In genomic region chr3:144362126-144362525, GRCh38 we compare ENCODE assay signal across 20 cellular contexts.
DNase-seq lines count a peak whose midpoint lies in the region; FAIRE-seq and TF ChIP-seq lines count a peak whose summit lies in the region.
"Had no signal": no experiment of that assay in that cellular context is flagged by ENCODE, and none has a peak within 500 bp of the region (broad histone marks: within the 10 kb centered on the region; RNA-seq: fewer than 3 reads in every experiment).

No MANE protein-coding gene starts in this region.

- FAIRE-seq in urothelium cell line (lab: Jason Lieb, UNC) (no peak), D721Med (lab: Jason Lieb, UNC) (no peak)

- H3K36me3 Mint-ChIP-seq in Caco-2 (ENCODE audit: insufficient read depth, unreplicated experiment) = no peaks in the 10 kb centered on the region
- H3K36me3 Mint-ChIP-seq: CD14-positive monocyte had no signal

- intact Hi-C loops in Caco-2 (cut with micrococcal nuclease; ENCODE audit: unreplicated experiment) = loop anchor here (5.0 kb wide), 2 partner anchors 65 to 390 kb away; partner anchors contain the start of gene DIPK2A

- H3K4me1 Mint-ChIP-seq in Caco-2 (ENCODE audit: low read depth, unreplicated experiment) = peaks cover 45% of the 10 kb centered on the region
- H3K4me1 Mint-ChIP-seq: activated CD4-positive, alpha-beta T cell treated with anti-CD3 and anti-CD28 coated beads, Interleukin-2, amount 10 ng/mL, durations not matched to agents 7 days and 5 days; CD14-positive monocyte; naive thymus-derived CD4-positive, alpha-beta T cell had no signal

- peaks cover 7% of the 10 kb centered on the region for H3K9me3 ChIP-seq in Caco-2
- peaks cover 4% of the 10 kb centered on the region; the same call in 1 of the 2 replicates for H3K9me3 ChIP-seq in Karpas-422 (ENCODE audit: low read length)
- H3K9me3 ChIP-seq: heart left ventricle, prostate gland had no signal

- POLR2A ChIA-PET in Caco-2 (lab: Charles Lee) = no interaction called here

- H3K9ac ChIP-seq in Karpas-422 (ENCODE audit: low read length) = no peak overlapping the region

- H3K27ac Mint-ChIP-seq in Caco-2 (ENCODE audit: unreplicated experiment) = peak overlapping the region; percentile 54
- H3K27ac Mint-ChIP-seq: activated CD4-positive, alpha-beta T cell treated with anti-CD3 and anti-CD28 coated beads, Interleukin-2, amount 10 ng/mL, durations not matched to agents 7 days and 5 days; CD14-positive monocyte; naive thymus-derived CD4-positive, alpha-beta T cell had no signal

- H3K4me1 ChIP-seq in Caco-2 = peaks cover 74% of the 10 kb centered on the region
- H3K4me1 ChIP-seq in Karpas-422 (ENCODE audit: low read length) = no peaks in the 10 kb centered on the region
- H3K4me1 ChIP-seq: heart left ventricle, prostate gland, tibial nerve had no signal

- H3K9me3 Mint-ChIP-seq in Caco-2 (ENCODE audit: unreplicated experiment) = peaks cover 36% of the 10 kb centered on the region

- no peaks in the 10 kb centered on the region for H3K36me3 ChIP-seq in Caco-2 (ENCODE audit: control insufficient read depth, insufficient read depth, low read length)
- no peaks in the 10 kb centered on the region for H3K36me3 ChIP-seq in Karpas-422 (ENCODE audit: insufficient read depth, low read length)
- H3K36me3 ChIP-seq: heart left ventricle, prostate gland, tibial nerve had no signal

- TF ChIP-seq CTCF in Caco-2 (IDR thresholded peaks at IDR 0.05; ENCODE audit: insufficient read depth in 1 of 2, low read depth in 1 of 2, low read length in 1 of 2, severe bottlenecking in 1 of 2, unreplicated experiment in 1 of 2) (no peak), HFF-Myc (IDR thresholded peaks at IDR 0.05; ENCODE audit: low read depth, low read length, missing control alignments) (no peak), D721Med (IDR thresholded peaks at IDR 0.05; ENCODE audit: insufficient read depth, missing control alignments) (no peak)

- H3K4me3 ChIP-seq in Caco-2 (ENCODE audit: low read depth, low read length) (no peak overlapping the region), HFF-Myc (replicated peaks; ENCODE audit: low read depth, low read length) (no peak overlapping the region), Karpas-422 (ENCODE audit: low read length) (no peak overlapping the region)
- H3K4me3 ChIP-seq: heart left ventricle, prostate gland, tibial nerve had no signal

- no peaks in the 10 kb centered on the region for H3K79me2 ChIP-seq in Karpas-422 (ENCODE audit: low read length)

- no TSS peak for BruUV-seq in Caco-2 (replicated peaks; lab: Mats Ljungman, UMichigan)

- no peaks in the 10 kb centered on the region for H4K20me1 ChIP-seq in Karpas-422 (ENCODE audit: insufficient read depth, low read depth, low read length)

- H3K27me3 ChIP-seq in Caco-2 (replicated peaks; ENCODE audit: control insufficient read depth, insufficient read depth, low read length) (no peaks in the 10 kb centered on the region), Karpas-422 (ENCODE audit: low read length) (no peaks in the 10 kb centered on the region)
- H3K27me3 ChIP-seq: heart left ventricle, tibial nerve had no signal

- H3K27ac ChIP-seq in Karpas-422 (ENCODE audit: low read length) = no peak overlapping the region
- H3K27ac ChIP-seq: heart left ventricle, prostate gland, tibial nerve had no signal

- DNase-seq in Caco-2 = no peak
- DNase-seq in HFF-Myc (ENCODE audit: extremely low read depth, low read depth) = peak; percentile 72
- DNase-seq in amniotic epithelial cell (ENCODE audit: low read depth) = peak; percentile 42
- peak; percentile 17 for DNase-seq in kidney glomerular epithelial cell (lab: John Stamatoyannopoulos, UW)
- no peak for DNase-seq in Karpas-422
- no peak for DNase-seq in HuH-7.5 (ENCODE audit: low spot score)
- no peak for DNase-seq in urothelium cell line (ENCODE audit: low spot score)
- DNase-seq in D721Med (ENCODE audit: insufficient read length, low spot score) = no peak
- DNase-seq: activated CD4-positive, alpha-beta T cell treated with anti-CD3 and anti-CD28 coated beads, Interleukin-2, amount 10 ng/mL, durations not matched to agents 7 days and 5 days; activated T-cell treated with anti-CD3 and anti-CD28 coated beads, Interleukin-2, amount 50 U/mL, for 4 hours; effector CD8-positive, alpha-beta T cell; GDM1; heart left ventricle; left colon; naive thymus-derived CD4-positive, alpha-beta T cell; NCI-H1417 treated with DMSO at 0.1 percent for 48 hours; T1000 had no signal

- H3K4me3 Mint-ChIP-seq in Caco-2 (ENCODE audit: unreplicated experiment) = no peak overlapping the region
- H3K4me3 Mint-ChIP-seq: activated CD4-positive, alpha-beta T cell treated with anti-CD3 and anti-CD28 coated beads, Interleukin-2, amount 10 ng/mL, durations not matched to agents 7 days and 5 days; activated T-cell treated with anti-CD3 and anti-CD28 coated beads, Interleukin-2, amount 50 U/mL, for 4 hours; CD14-positive monocyte; naive thymus-derived CD4-positive, alpha-beta T cell had no signal

- no peak overlapping the region for H2AFZ ChIP-seq in Karpas-422 (ENCODE audit: low read length)

- CTCF ChIA-PET in Caco-2 (lab: Charles Lee) = interaction anchor here (0.6 kb wide), 1 partner anchor 35 kb away, joined by 5 read pairs; no protein-coding TSS in a partner anchor

- no peaks in the 10 kb centered on the region for H3K9me2 ChIP-seq in Karpas-422 (replicated peaks; ENCODE audit: insufficient read depth, low read length)

- H3K27me3 Mint-ChIP-seq in Caco-2 (ENCODE audit: insufficient read depth, unreplicated experiment) = no peaks in the 10 kb centered on the region
- H3K27me3 Mint-ChIP-seq: activated CD4-positive, alpha-beta T cell treated with anti-CD3 and anti-CD28 coated beads, Interleukin-2, amount 10 ng/mL, durations not matched to agents 7 days and 5 days had no signal

- no peak overlapping the region for H3K4me2 ChIP-seq in Karpas-422 (ENCODE audit: low read depth, low read length, poor library complexity, severe bottlenecking)

Comparison
In these comparisons a context has a peak if more than half of its experiments do, and no peak if none do; other contexts are left out.
1. DNase-seq: peak in HFF-Myc (single experiment), amniotic epithelial cell (single experiment) and kidney glomerular epithelial cell (single experiment); none in Caco-2 (0 of 2), Karpas-422 (single experiment), HuH-7.5 (single experiment), urothelium cell line (single experiment) and D721Med (single experiment).